ENCODE assay signal across 1 cellular context in the genomic region with DNA sequence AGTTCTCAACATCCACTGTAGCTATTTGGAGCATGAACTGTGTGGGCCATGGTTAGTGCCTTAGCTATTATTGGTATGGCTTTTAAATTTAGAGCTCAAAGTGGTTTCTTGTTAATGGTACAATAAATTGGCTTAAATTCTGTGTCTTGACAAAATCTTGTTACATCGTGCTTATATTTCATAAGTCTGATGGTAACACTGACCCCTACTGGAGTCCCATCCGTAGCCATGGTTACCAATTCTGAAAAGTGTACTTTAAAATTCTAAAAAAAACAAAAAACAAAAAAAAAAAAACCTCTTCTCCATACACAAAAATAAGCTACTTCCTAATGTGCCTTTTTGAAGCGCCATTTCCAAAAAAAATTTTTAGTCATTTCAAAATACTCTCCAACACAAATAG.
TF ChIP-seq lines count a peak whose summit lies in the region.

No MANE protein-coding gene starts in this region.

TF ChIP-seq in endothelial cell of umbilical vein, 7 proteins besides CTCF, POLR2A, EP300 and RAD21:
- TF ChIP-seq MYC (IDR thresholded peaks at IDR 0.05; ENCODE audit: low read depth, low read length) (no peak), POLR2AphosphoS5 (IDR thresholded peaks at IDR 0.05; ENCODE audit: insufficient read depth, low read depth, low read length) (no peak), GATA2 (IDR thresholded peaks at IDR 0.05; ENCODE audit: insufficient read depth, insufficient read length, low read depth, low read length) (no peak), EZH2 (IDR thresholded peaks at IDR 0.05; ENCODE audit: borderline replicate concordance, low read depth, low read length, severe bottlenecking) (no peak), FOS (IDR thresholded peaks at IDR 0.05; ENCODE audit: borderline replicate concordance, insufficient read depth, low read length) (no peak), JUN (IDR thresholded peaks at IDR 0.05; ENCODE audit: borderline replicate concordance, insufficient read depth, insufficient read length, low read depth) (no peak)
- TF ChIP-seq, protein P1, sequence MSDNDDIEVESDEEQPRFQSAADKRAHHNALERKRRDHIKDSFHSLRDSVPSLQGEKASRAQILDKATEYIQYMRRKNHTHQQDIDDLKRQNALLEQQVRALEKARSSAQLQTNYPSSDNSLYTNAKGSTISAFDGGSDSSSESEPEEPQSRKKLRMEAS (IDR thresholded peaks at IDR 0.05; ENCODE audit: insufficient read depth, insufficient read length), result no peak
TF ChIP-seq in endothelial cell of umbilical vein: peak in this region for 0.
